1 cellular context compared by ENCODE assay signal in the genomic region with DNA sequence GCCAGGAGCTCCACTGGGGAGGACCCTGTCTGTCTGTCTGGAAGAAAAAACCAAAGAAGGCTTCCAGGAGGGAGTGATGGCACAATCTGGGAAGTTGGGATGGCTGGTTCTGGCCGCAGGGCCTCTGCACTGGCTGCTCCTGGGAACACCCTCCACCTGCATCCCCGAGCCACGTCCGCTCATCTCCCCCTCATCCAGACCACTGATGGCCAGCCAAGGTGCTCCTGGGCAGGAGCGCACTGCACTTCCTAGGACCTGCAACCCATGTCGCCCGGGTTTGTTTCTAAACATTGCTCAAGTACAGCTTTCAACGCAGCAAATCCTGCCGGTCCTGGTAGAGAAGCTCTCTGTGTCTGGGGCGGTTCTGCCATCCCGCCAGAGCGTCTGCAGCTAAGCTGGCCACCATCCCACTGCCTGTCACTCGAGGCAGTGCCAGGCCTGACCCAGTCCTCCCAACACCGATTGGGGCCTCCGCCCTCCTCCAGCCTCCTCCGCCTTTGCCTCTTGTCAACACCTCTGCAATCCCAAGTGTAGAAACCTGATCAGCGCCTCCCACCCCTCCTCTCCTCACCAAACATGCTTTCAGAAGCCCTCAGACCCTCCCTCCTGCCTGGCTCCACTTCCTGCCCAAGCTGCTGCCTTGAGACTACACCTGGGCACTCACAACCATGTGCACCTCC.
TF ChIP-seq lines count a peak whose summit lies in the region.

No MANE protein-coding gene starts in this region.

TF ChIP-seq in HepG2, 621 proteins besides CTCF, POLR2A, EP300 and RAD21:
- TF ChIP-seq AGO2 (optimal IDR thresholded peaks at IDR 0.05; ENCODE audit: low read depth, low read length) (peak; percentile 33), ZNF569 (CRISPR knock-in tag; IDR thresholded peaks at IDR 0.05; ENCODE audit: borderline replicate concordance) (no peak), ARNT (IDR thresholded peaks at IDR 0.05) (no peak), ZNF382 (CRISPR knock-in tag; IDR thresholded peaks at IDR 0.05; ENCODE audit: borderline replicate concordance) (no peak)
- TF ChIP-seq, protein P1, sequence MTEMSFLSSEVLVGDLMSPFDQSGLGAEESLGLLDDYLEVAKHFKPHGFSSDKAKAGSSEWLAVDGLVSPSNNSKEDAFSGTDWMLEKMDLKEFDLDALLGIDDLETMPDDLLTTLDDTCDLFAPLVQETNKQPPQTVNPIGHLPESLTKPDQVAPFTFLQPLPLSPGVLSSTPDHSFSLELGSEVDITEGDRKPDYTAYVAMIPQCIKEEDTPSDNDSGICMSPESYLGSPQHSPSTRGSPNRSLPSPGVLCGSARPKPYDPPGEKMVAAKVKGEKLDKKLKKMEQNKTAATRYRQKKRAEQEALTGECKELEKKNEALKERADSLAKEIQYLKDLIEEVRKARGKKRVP (CRISPR knock-in tag; IDR thresholded peaks at IDR 0.05), result no peak
